Comparison of ENCODE assay signal across 3 cellular contexts in genomic region chr1:37529888-37530287, GRCh38. TPM values are rescaled to one million over a fixed set of nuclear protein-coding genes. Genes with fewer than 3 reads are reported as not detected.
"Had no signal": no experiment of that assay in that cellular context is flagged by ENCODE, and none has a peak within 500 bp of the region (broad histone marks: within the 10 kb centered on the region; RNA-seq: fewer than 3 reads in every experiment).

No MANE protein-coding gene starts in this region.

RNA-seq across cellular contexts. Expression of gene DNALI1, which starts 26.9 kb away (rescaled TPM):
- total RNA-seq: MCF 10A, NCI-H460, OCI-LY7 had no signal
